In genomic region chr20:62156592-62157386, GRCh38 we compare ENCODE assay signal across 8 cellular contexts. TPM values are rescaled to one million over a fixed set of nuclear protein-coding genes. Genes with fewer than 3 reads are reported as not detected.
DNase-seq lines count a peak whose midpoint lies in the region; ATAC-seq and TF ChIP-seq lines count a peak whose summit lies in the region.

No MANE protein-coding gene starts in this region.

- H3K27ac ChIP-seq in DOHH2 (ENCODE audit: low read depth, low read length), result no peak overlapping the region
- H3K27ac ChIP-seq in ascending aorta, result no peak overlapping the region

- no peaks in the 10 kb centered on the region; the same call in 1 of the 2 replicates for H4K20me1 ChIP-seq in DOHH2 (ENCODE audit: control insufficient read depth, insufficient read depth, low read depth, low read length)

- TF ChIP-seq POLR2A in GM18505 (IDR thresholded peaks at IDR 0.05; ENCODE audit: borderline replicate concordance, extremely low read depth, insufficient read depth, insufficient read length), result no peak

- H3F3A ChIP-seq in DOHH2 (ENCODE audit: control insufficient read depth, insufficient read depth), result no peaks in the 10 kb centered on the region

- no peaks in the 10 kb centered on the region for H3K4me1 ChIP-seq in DOHH2 (ENCODE audit: control insufficient read depth, low read length)
- peaks cover 0 to 2% of the 10 kb centered on the region in 2 donors for H3K4me1 ChIP-seq in ascending aorta

- H3K9me3 ChIP-seq in DOHH2 (ENCODE audit: control insufficient read depth, insufficient read depth, low read length), result no peaks in the 10 kb centered on the region
- H3K9me3 ChIP-seq in ascending aorta, result no peaks in the 10 kb centered on the region

- peak; percentile 79 for TF ChIP-seq CTCF in DOHH2 (IDR thresholded peaks at IDR 0.05; ENCODE audit: low read depth, low read length, poor library complexity, severe bottlenecking)
- peak; percentile 30 to 64 (median 61) for TF ChIP-seq CTCF in ascending aorta (IDR thresholded peaks at IDR 0.05)

- H3K4me3 ChIP-seq in DOHH2 (ENCODE audit: low read length) (no peak overlapping the region), ascending aorta (no peak overlapping the region)

- intact Hi-C loops in ascending aorta (cut with DNase I), result loop anchor here (2.0 kb wide), 1 partner anchor 146 kb away; no protein-coding TSS in a partner anchor

- no peaks in the 10 kb centered on the region for H3K27me3 ChIP-seq in DOHH2 (ENCODE audit: control insufficient read depth, low read length)
- no peaks in the 10 kb centered on the region for H3K27me3 ChIP-seq in ascending aorta

- peaks cover 71% of the 10 kb centered on the region for H3K79me2 ChIP-seq in DOHH2 (ENCODE audit: control insufficient read depth, low read length)

- peak; percentile 60 for DNase-seq in T follicular helper cell (ENCODE audit: low read depth)
- no peak for DNase-seq in ascending aorta (ENCODE audit: low spot score in 2 of 2)
- peak in 27 of 51 donors; percentile 8 to 64 (median 24) for DNase-seq in hypothalamus (lab: John Stamatoyannopoulos, UW)
- peak; percentile 65 to 71 for DNase-seq in stimulated activated CD4-positive, alpha-beta T cell treated with anti-CD3 and anti-CD28 coated beads, Interleukin-1b, Interleukin-23, amount 100 ng/mL, for 4 hours (ENCODE audit: low read depth in 2 of 2)
- DNase-seq in amniotic stem cell (lab: John Stamatoyannopoulos, UW), result no peak

- no peak overlapping the region for H3K4me2 ChIP-seq in DOHH2 (ENCODE audit: low read length)

- H3K9me2 ChIP-seq in DOHH2 (replicated peaks; ENCODE audit: control insufficient read depth, low read length), result no peaks in the 10 kb centered on the region

- ATAC-seq in HG03175 (IDR thresholded peaks at IDR 0.05; ENCODE audit: unreplicated experiment) (peak; percentile 53), GM18505 (IDR thresholded peaks at IDR 0.05; ENCODE audit: unreplicated experiment) (no peak)

- H3K36me3 ChIP-seq in DOHH2 (ENCODE audit: control insufficient read depth, low read length) (peaks cover 12% of the 10 kb centered on the region; the same call in 1 of the 2 replicates), ascending aorta (peaks cover 22 to 33% of the 10 kb centered on the region in 2 donors)

RNA-seq across cellular contexts. Expression of gene SS18L1, which starts 13.2 kb away (rescaled TPM):
- total RNA-seq in ascending aorta, result 39.8 TPM

RNA-seq across cellular contexts. Expression of gene PSMA7, which starts 13.6 kb away (rescaled TPM):
- total RNA-seq in ascending aorta, result 301 TPM

RNA-seq across cellular contexts. Expression of gene MTG2, which starts 26.0 kb away (rescaled TPM):
- total RNA-seq in ascending aorta, result 14.5 TPM

RNA-seq across cellular contexts. Expression of gene LSM14B, which starts 34.5 kb away (rescaled TPM):
- total RNA-seq in ascending aorta, result 27.6 TPM

Comparison
In these comparisons a context has a peak if more than half of its experiments do, and no peak if none do; other contexts are left out.
1. DNase-seq: peak in T follicular helper cell (single experiment), hypothalamus (27 of 51) and stimulated activated CD4-positive, alpha-beta T cell treated with anti-CD3 and anti-CD28 coated beads, Interleukin-1b, Interleukin-23, amount 100 ng/mL, for 4 hours (2 of 2); none in ascending aorta (0 of 2) and amniotic stem cell (single experiment).